Comparison of ENCODE assay signal across 1 cellular context in genomic region chr4:141501931-141502330, GRCh38.
TF ChIP-seq lines count a peak whose summit lies in the region.

No MANE protein-coding gene starts in this region.

TF ChIP-seq in GM23338, 12 proteins besides CTCF, POLR2A, EP300 and RAD21 (continued from another document):
- TF ChIP-seq ZNF462 (CRISPR knock-in tag; IDR thresholded peaks at IDR 0.05) (no peak), STAT1 (IDR thresholded peaks at IDR 0.05; ENCODE audit: unreplicated experiment) (no peak), EZH2phosphoT487 (IDR thresholded peaks at IDR 0.05; ENCODE audit: unreplicated experiment) (no peak), CREB1 (CRISPR knock-in tag; IDR thresholded peaks at IDR 0.05; ENCODE audit: low read depth) (no peak), JUNB (IDR thresholded peaks at IDR 0.05; ENCODE audit: unreplicated experiment) (no peak), ETS1 (IDR thresholded peaks at IDR 0.05) (no peak), EZH2 (IDR thresholded peaks at IDR 0.05; ENCODE audit: low read depth, unreplicated experiment) (no peak)
